Comparison of ENCODE assay signal across 8 cellular contexts in the genomic region with DNA sequence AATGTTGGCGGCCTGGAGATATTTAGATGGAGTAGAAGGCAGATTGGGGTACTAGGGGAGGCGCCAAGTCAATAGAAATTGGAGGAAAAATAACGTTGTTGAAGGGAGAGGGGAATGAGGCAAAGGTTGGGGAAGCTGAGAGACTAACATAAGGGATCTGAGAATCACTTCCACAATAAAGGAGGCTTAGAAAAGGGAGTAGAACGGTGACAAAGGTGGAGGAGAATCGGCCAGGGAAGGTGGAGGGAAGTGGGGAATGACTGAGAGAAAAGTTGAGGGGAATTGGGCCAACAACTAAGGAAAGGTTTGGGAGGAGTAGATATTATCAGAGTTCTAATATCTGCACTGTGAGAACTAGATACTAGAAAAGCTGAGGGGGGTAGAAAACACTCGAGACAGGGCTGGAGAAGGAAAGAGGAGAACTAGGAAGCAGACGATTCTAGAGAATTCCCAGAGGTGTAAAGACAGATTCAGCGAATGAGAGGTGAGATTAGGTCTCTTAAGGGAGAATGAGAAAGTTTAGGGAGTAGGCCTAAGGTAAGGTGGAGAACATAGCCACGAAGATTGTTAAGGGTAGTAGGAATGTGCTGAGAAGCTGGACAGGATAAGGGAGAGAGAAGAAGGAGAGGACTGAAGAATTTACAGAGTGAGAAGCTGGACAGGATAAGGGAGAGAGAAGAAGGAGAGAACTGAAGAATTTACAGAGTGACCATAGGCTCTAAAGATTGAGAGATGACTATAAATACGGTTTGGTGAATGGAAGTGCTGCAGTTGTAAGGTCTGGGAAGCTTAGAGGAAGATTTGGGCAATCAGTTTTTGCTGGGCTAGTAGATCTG. TPM values are rescaled to one million over a fixed set of nuclear protein-coding genes. Genes with fewer than 3 reads are reported as not detected.
A peak's percentile ranks its signal among the peaks of the same experiment; 100 is the strongest.
DNase-seq lines count a peak whose midpoint lies in the region; ATAC-seq, FAIRE-seq and TF ChIP-seq lines count a peak whose summit lies in the region.

No MANE protein-coding gene starts in this region.

- H3K27ac Mint-ChIP-seq in chondrocyte (ENCODE audit: unreplicated experiment), result no peak overlapping the region

- H3K27ac ChIP-seq in HEK293 (ENCODE audit: extremely low read depth, low read depth, low read length) (peak overlapping the region; percentile 63), keratinocyte (ENCODE audit: control insufficient read depth, insufficient read depth, low read length) (peak overlapping the region; percentile 84), thoracic aorta (peak overlapping the region; percentile 88 to 92)

- H3K27me3 Mint-ChIP-seq in chondrocyte (ENCODE audit: low read depth), result no peaks in the 10 kb centered on the region

- ATAC-seq in thoracic aorta (ENCODE audit: insufficient number of reproducible peaks, low FRiP score, low read depth), result no peak
- no peak for ATAC-seq in GM21825 (IDR thresholded peaks at IDR 0.05; ENCODE audit: unreplicated experiment)

- H3K9me3 ChIP-seq in HEK293 (ENCODE audit: control insufficient read depth, insufficient read depth, low read depth, low read length) (no peaks in the 10 kb centered on the region), keratinocyte (ENCODE audit: control insufficient read depth, low read depth, low read length) (no peaks in the 10 kb centered on the region), thoracic aorta (no peaks in the 10 kb centered on the region)

- CTCF ChIA-PET in HEK293 (lab: Yijun Ruan, JAX), result interaction anchor here (0.8 to 1.0 kb wide), 2 partner anchors 37 to 119 kb away, joined by 3 to 4 read pairs; no protein-coding TSS in a partner anchor

- peaks cover 0 to 16% of the 10 kb centered on the region in 2 experiments; a peak in 1 of 3 replicates for H3K36me3 ChIP-seq in HEK293 (ENCODE audit: control insufficient read depth in 2 of 2, insufficient read depth in 1 of 2, low read length in 2 of 2)
- H3K36me3 ChIP-seq in keratinocyte (ENCODE audit: control insufficient read depth in 2 of 2, extremely low read depth in 1 of 2, insufficient read depth in 2 of 2, low read length in 2 of 2), result peaks cover 0 to 2% of the 10 kb centered on the region in 2 experiments
- H3K36me3 ChIP-seq in thoracic aorta, result no peaks in the 10 kb centered on the region

- H3K27me3 ChIP-seq in keratinocyte (ENCODE audit: control insufficient read depth, extremely low read depth, insufficient read depth, low read length), result no peaks in the 10 kb centered on the region
- no peaks in the 10 kb centered on the region for H3K27me3 ChIP-seq in thoracic aorta (replicated peaks; ENCODE audit: insufficient read depth)

- no peaks in the 10 kb centered on the region for H3K9me3 Mint-ChIP-seq in chondrocyte (ENCODE audit: low read depth)

- no peak for TF ChIP-seq CTCF in HEK293 (tag by site-specific recombination; IDR thresholded peaks at IDR 0.05)
- TF ChIP-seq CTCF in WI38 (IDR thresholded peaks at IDR 0.05; ENCODE audit: low read depth, low read length), result no peak
- no peak for TF ChIP-seq CTCF in keratinocyte (optimal IDR thresholded peaks at IDR 0.05 in 1 of 3, IDR thresholded peaks at IDR 0.05 in 1 of 3, conservative IDR thresholded peaks at IDR 0.05 in 1 of 3; ENCODE audit: extremely low read depth in 1 of 3, insufficient read depth in 2 of 3, low read length in 3 of 3)
- no peak for TF ChIP-seq CTCF in thoracic aorta (IDR thresholded peaks at IDR 0.05)
- no peak for TF ChIP-seq CTCF in chondrocyte (IDR thresholded peaks at IDR 0.05)

- no peaks in the 10 kb centered on the region for H4K20me1 ChIP-seq in keratinocyte (ENCODE audit: control insufficient read depth, extremely low read depth, insufficient read depth, low read length)

- H3K36me3 Mint-ChIP-seq in chondrocyte (ENCODE audit: low read depth), result peaks cover 2% of the 10 kb centered on the region

- DNase-seq in keratinocyte (ENCODE audit: low read depth, low spot score) (no peak), thoracic aorta (ENCODE audit: low spot score) (no peak), amniotic stem cell (lab: John Stamatoyannopoulos, UW) (no peak), chondrocyte (ENCODE audit: low spot score) (no peak), NOMO-1 treated with DMSO at 0.1 percent for 48 hours (lab: John Stamatoyannopoulos, UW; ENCODE audit: unreplicated experiment) (no peak)

- H3K4me2 ChIP-seq in keratinocyte (ENCODE audit: control insufficient read depth, extremely low read depth, insufficient read depth, low read depth, low read length), result peak overlapping the region; percentile 74

- peaks cover 63% of the 10 kb centered on the region for H3K79me2 ChIP-seq in keratinocyte (ENCODE audit: control insufficient read depth, insufficient read depth, low read length)

- dilution Hi-C loops in keratinocyte (cut with MboI; ENCODE audit: extremely low pct_ligation_motif_present, low sequenced_read_pairs), result no loop called here

- no peak overlapping the region for H3K4me3 Mint-ChIP-seq in chondrocyte (ENCODE audit: unreplicated experiment)

- no peaks in the 10 kb centered on the region for H3K9me1 ChIP-seq in keratinocyte (ENCODE audit: control insufficient read depth, extremely low read depth, insufficient read depth, low read length)

- POLR2A ChIA-PET in HEK293 (lab: Yijun Ruan, JAX), result interaction anchor here (0.6 to 2.0 kb wide), 13 partner anchors 8 to 421 kb away, joined by 3 to 12 read pairs (median 3); partner anchors contain the start of genes POLD3 and UCP2

- peaks cover 16% of the 10 kb centered on the region for H3K4me1 Mint-ChIP-seq in chondrocyte (ENCODE audit: low read depth)

- no peaks in the 10 kb centered on the region for H3K4me1 ChIP-seq in HEK293 (ENCODE audit: control insufficient read depth, insufficient read depth, low read length)
- peaks cover 15% of the 10 kb centered on the region for H3K4me1 ChIP-seq in keratinocyte (ENCODE audit: control insufficient read depth, extremely low read depth, insufficient read depth, low read length)
- H3K4me1 ChIP-seq in thoracic aorta (ENCODE audit: control insufficient read depth in 1 of 2, low read depth in 2 of 2), result peaks cover 28 to 41% of the 10 kb centered on the region in 2 donors

- peak overlapping the region; percentile 91 for H3K9ac ChIP-seq in keratinocyte (ENCODE audit: control insufficient read depth, extremely low read depth, insufficient read depth, low read length)

- H3K4me3 ChIP-seq in HEK293 (ENCODE audit: low read depth, low read length) (peak overlapping the region; percentile 97), WI38 (ENCODE audit: low read depth, low read length) (peak overlapping the region; percentile 80), keratinocyte (ENCODE audit: control insufficient read depth in 2 of 3, extremely low read depth in 1 of 3, insufficient read depth in 2 of 3, low read depth in 1 of 3, low read length in 3 of 3) (peak overlapping the region; percentile 85 to 91 (median 89)), thoracic aorta (peak overlapping the region; percentile 85)

- FAIRE-seq in keratinocyte (lab: Jason Lieb, UNC), result no peak

- peak overlapping the region; percentile 97 for H2AFZ ChIP-seq in keratinocyte (ENCODE audit: control insufficient read depth, low read length)

TF ChIP-seq in HEK293, 187 proteins besides CTCF, POLR2A, EP300 and RAD21:
- TF ChIP-seq ZNF335 (tag by site-specific recombination; conservative IDR thresholded peaks at IDR 0.05), result peak; percentile 31; the same call in 1 of the 2 replicates
- peak; percentile 46; the same call in 1 of the 2 replicates for TF ChIP-seq ZBTB17 (tag by site-specific recombination; IDR thresholded peaks at IDR 0.05)
- TF ChIP-seq PRDM1 (tag by site-specific recombination; IDR thresholded peaks at IDR 0.05), result peak; percentile 85
- no peak for TF ChIP-seq ZNF610 (tag by site-specific recombination; IDR thresholded peaks at IDR 0.05; ENCODE audit: borderline replicate concordance)
- no peak for TF ChIP-seq ZNF629 (tag by site-specific recombination; IDR thresholded peaks at IDR 0.05)
- TF ChIP-seq GLIS1 (tag by site-specific recombination; IDR thresholded peaks at IDR 0.05), result peak; percentile 42
TF ChIP-seq in HEK293: peak in this region for 4.

RNA-seq across cellular contexts. Expression of gene PPME1, which starts 0.8 kb away (rescaled TPM):
- 31.7 to 55.6 TPM (median 34.0 TPM) in 3 replicates for polyA plus RNA-seq in keratinocyte
- 53.6 TPM for polyA plus RNA-seq in keratinocyte (2011; ENCODE audit: low read depth)
- polyA plus RNA-seq in keratinocyte (2011; cell fraction: cytosol; rRNA removed), result 54.7 and 58.1 TPM in 2 replicates
- polyA plus RNA-seq in keratinocyte (2011; cell fraction: nucleus; rRNA removed), result 78.3 and 89.4 TPM in 2 replicates
- 31.4 and 41.8 TPM in 2 replicates for polyA plus RNA-seq in keratinocyte (2012; ENCODE audit: low replicate concordance)
- 42.2 to 51.6 TPM (median 49.1 TPM) in 3 replicates for polyA minus RNA-seq in keratinocyte
- polyA minus RNA-seq in keratinocyte (2011; cell fraction: cytosol; rRNA and poly(A)+ RNA removed), result 50.3 TPM
- polyA minus RNA-seq in keratinocyte (2011; cell fraction: nucleus; rRNA and poly(A)+ RNA removed), result 58.2 and 69.4 TPM in 2 replicates
- 10 to 100 TPM; 31.2 to 37.4 TPM for total RNA-seq in thoracic aorta
- total RNA-seq in chondrocyte, result 40.5 to 76.2 TPM (median 71.6 TPM) in 3 replicates

RNA-seq across cellular contexts. Expression of gene C2CD3, which starts 1.0 kb away (rescaled TPM):
- 6.7 to 9.8 TPM (median 9.3 TPM) in 3 replicates for polyA plus RNA-seq in keratinocyte
- 3.3 TPM for polyA plus RNA-seq in keratinocyte (2011; ENCODE audit: low read depth)
- 4.4 and 7.2 TPM in 2 replicates for polyA plus RNA-seq in keratinocyte (2011; cell fraction: cytosol; rRNA removed)
- polyA plus RNA-seq in keratinocyte (2011; cell fraction: nucleus; rRNA removed), result 15.4 and 20.4 TPM in 2 replicates
- polyA plus RNA-seq in keratinocyte (2012; ENCODE audit: low replicate concordance), result 6.5 and 7.3 TPM in 2 replicates
- 22.1 to 30.1 TPM (median 26.9 TPM) in 3 replicates for polyA minus RNA-seq in keratinocyte
- 12.7 TPM for polyA minus RNA-seq in keratinocyte (2011; cell fraction: cytosol; rRNA and poly(A)+ RNA removed)
- 20.9 and 35.4 TPM in 2 replicates for polyA minus RNA-seq in keratinocyte (2011; cell fraction: nucleus; rRNA and poly(A)+ RNA removed)
- total RNA-seq in thoracic aorta (10 to 100 TPM; 23.7 to 30.6 TPM), chondrocyte (14.7 to 28.0 TPM (median 16.3 TPM) in 3 replicates)
